In genomic region chr2:52327641-52328040, GRCh38 we compare ENCODE assay signal across 22 cellular contexts.
"Had no signal": no experiment of that assay in that cellular context is flagged by ENCODE, and none has a peak within 500 bp of the region (broad histone marks: within the 10 kb centered on the region; RNA-seq: fewer than 3 reads in every experiment).

No MANE protein-coding gene starts in this region.

- H3K36me3 ChIP-seq: Peyer's patch, SJCRH30 had no signal

- H3K9me3 ChIP-seq: SJCRH30 had no signal

- H3K27ac ChIP-seq: PC-9, Peyer's patch, SJCRH30 had no signal

- H3K4me1 ChIP-seq: Peyer's patch, SJCRH30 had no signal

- ATAC-seq: Right ventricle myocardium inferior, SK-N-SH treated with all-trans-retinoic acid at 6 μM for 48 hours had no signal

- H3K4me3 ChIP-seq: PC-9, Peyer's patch, SJCRH30 had no signal

- DNase-seq: Kasumi-1, KG1, MM.1S, NCI-H1092 treated with DMSO at 0.1 percent for 48 hours, NCI-H1436, NCI-H187, NCI-H2029, NCI-H2081 treated with DMSO at 0.1 percent for 48 hours, NCI-H2171, NCI-H226, NCI-H446, NCI-H510A, NCI-H524 treated with DMSO at 0.1 percent for 48 hours, NCI-H69, NCI-H774, PC-9, Peyer's patch, SHP77 treated with DMSO at 0.1 percent for 48 hours, SJCRH30, T-helper 1 cell had no signal
